In genomic region chr15:81253846-81254245, GRCh38 we compare ENCODE assay signal across 15 cellular contexts. TPM values are rescaled to one million over a fixed set of nuclear protein-coding genes. Genes with fewer than 3 reads are reported as not detected.
"Had no signal": no experiment of that assay in that cellular context is flagged by ENCODE, and none has a peak within 500 bp of the region (broad histone marks: within the 10 kb centered on the region; RNA-seq: fewer than 3 reads in every experiment).

No MANE protein-coding gene starts in this region.

- H3K4me2 ChIP-seq: hepatocyte had no signal

- H3K4me3 ChIP-seq: colonic mucosa, esophagus squamous epithelium, hepatocyte, ovary, right atrium auricular region, tibial artery, upper lobe of left lung, uterus had no signal

- H3K27ac ChIP-seq: colonic mucosa, foreskin keratinocyte, ovary, right atrium auricular region, tibial artery, uterus had no signal

- H3K27me3 ChIP-seq: colonic mucosa, hepatocyte, ovary, right atrium auricular region, tibial artery, upper lobe of left lung, uterus had no signal

- H3K36me3 ChIP-seq: colonic mucosa, esophagus squamous epithelium, ovary, right atrium auricular region, tibial artery, upper lobe of left lung, uterus had no signal

- H3K4me1 ChIP-seq: colonic mucosa, foreskin keratinocyte, right atrium auricular region, tibial artery, upper lobe of left lung, uterus had no signal

- DNase-seq: colonic mucosa; dermis blood vessel endothelial cell; esophagus squamous epithelium; foreskin keratinocyte; head of caudate nucleus; natural killer cell; ovary; small intestine; stimulated activated CD4-positive, alpha-beta T cell treated with anti-CD3 and anti-CD28 coated beads, Interleukin-2, amount 100 ng/mL, for 48 hours; stimulated activated naive CD8-positive, alpha-beta T cell treated with anti-CD3 and anti-CD28 coated beads, Interleukin-15, Interleukin-2, amounts not matched to agents 100 U/mL and 50 U/mL, for 24 hours; tibial artery; upper lobe of left lung; uterus had no signal

- H3K9me3 ChIP-seq: colonic mucosa, ovary, tibial artery, uterus had no signal

- ATAC-seq: foreskin keratinocyte; natural killer cell; stimulated activated naive CD8-positive, alpha-beta T cell treated with anti-CD3 and anti-CD28 coated beads, Interleukin-15, Interleukin-2, amounts not matched to agents 100 U/mL and 50 U/mL, for 24 hours had no signal

RNA-seq across cellular contexts. Expression of gene IL16, which starts 57.2 kb away (rescaled TPM):
- polyA plus RNA-seq: foreskin keratinocyte had no signal
